ENCODE assay signal across 13 cellular contexts in the genomic region with DNA sequence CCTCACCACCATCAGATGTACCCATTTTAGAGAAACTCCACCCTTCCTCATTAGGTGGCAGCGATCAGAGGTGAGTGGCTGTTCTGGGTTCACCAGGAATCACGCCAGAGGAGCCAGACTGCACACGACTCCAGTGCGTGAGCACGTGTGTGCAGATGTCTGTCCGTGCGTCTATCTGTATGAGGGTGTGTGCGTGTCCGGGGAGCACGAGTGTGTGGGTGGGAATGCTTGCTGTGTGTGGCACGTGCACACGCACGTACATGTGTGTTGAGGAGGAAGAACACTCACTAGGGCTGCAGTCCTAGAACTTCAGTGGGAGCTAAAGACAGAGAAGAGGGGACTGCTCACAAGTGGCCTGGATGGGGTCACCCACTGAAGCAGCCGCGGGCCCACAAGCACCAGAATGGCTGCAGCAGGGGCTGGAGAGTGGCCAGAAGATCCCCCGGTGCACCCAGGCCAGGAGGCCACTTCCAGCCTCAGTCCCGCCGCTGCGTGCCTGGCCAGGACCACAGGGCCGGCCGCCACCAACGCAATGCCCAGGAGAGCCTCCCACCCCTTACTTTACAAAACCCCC.
"Had no signal": no experiment of that assay in that cellular context is flagged by ENCODE, and none has a peak within 500 bp of the region (broad histone marks: within the 10 kb centered on the region; RNA-seq: fewer than 3 reads in every experiment).

No MANE protein-coding gene starts in this region.

- H3K27ac ChIP-seq: coronary artery, epithelial cell of prostate, hepatocyte had no signal

- ATAC-seq: activated CD8-positive, alpha-beta memory T cell treated with anti-CD3 and anti-CD28 coated beads, Interleukin-2, amount 10 ng/mL, durations not matched to agents 7 days and 5 days; stimulated activated effector memory CD8-positive, alpha-beta T cell treated with anti-CD3 and anti-CD28 coated beads, Interleukin-12 subunit alpha, Interleukin-12 subunit beta, amount 100 ng/mL, for 72 hours had no signal

- H3K9me3 Mint-ChIP-seq: stimulated activated effector memory CD8-positive, alpha-beta T cell treated with anti-CD3 and anti-CD28 coated beads, Interleukin-12 subunit alpha, Interleukin-12 subunit beta, amount 100 ng/mL, for 72 hours had no signal

- DNase-seq: activated CD4-positive, alpha-beta T cell treated with anti-CD3 and anti-CD28 coated beads for 1 hour; activated CD4-positive, alpha-beta T cell treated with anti-CD3 and anti-CD28 coated beads, Interleukin-2, amount 50 U/mL, for 48 hours; activated CD8-positive, alpha-beta memory T cell treated with anti-CD3 and anti-CD28 coated beads, Interleukin-2, amount 10 ng/mL, durations not matched to agents 7 days and 5 days; activated T-cell treated with anti-CD3 and anti-CD28 coated beads, Interleukin-2, amount 50 U/mL, for 48 hours; caudate nucleus; effector CD4-positive, alpha-beta T cell; T-helper 9 cell; transverse colon had no signal

- H3K36me3 Mint-ChIP-seq: stimulated activated effector memory CD8-positive, alpha-beta T cell treated with anti-CD3 and anti-CD28 coated beads, Interleukin-12 subunit alpha, Interleukin-12 subunit beta, amount 100 ng/mL, for 72 hours had no signal

- H3K27ac Mint-ChIP-seq: activated CD8-positive, alpha-beta memory T cell treated with anti-CD3 and anti-CD28 coated beads, Interleukin-2, amount 10 ng/mL, durations not matched to agents 7 days and 5 days had no signal

- H3K27me3 Mint-ChIP-seq: activated CD8-positive, alpha-beta memory T cell treated with anti-CD3 and anti-CD28 coated beads, Interleukin-2, amount 10 ng/mL, durations not matched to agents 7 days and 5 days had no signal

- H3K4me3 Mint-ChIP-seq: activated CD8-positive, alpha-beta memory T cell treated with anti-CD3 and anti-CD28 coated beads, Interleukin-2, amount 10 ng/mL, durations not matched to agents 7 days and 5 days; stimulated activated effector memory CD8-positive, alpha-beta T cell treated with anti-CD3 and anti-CD28 coated beads, Interleukin-12 subunit alpha, Interleukin-12 subunit beta, amount 100 ng/mL, for 72 hours had no signal

- H3K27me3 ChIP-seq: hepatocyte, transverse colon had no signal

- H3K4me3 ChIP-seq: coronary artery, hepatocyte, smooth muscle cell, transverse colon had no signal

- H3K4me2 ChIP-seq: hepatocyte, smooth muscle cell had no signal

- H3K4me1 ChIP-seq: transverse colon had no signal

- H3K9me3 ChIP-seq: transverse colon had no signal

- H2AFZ ChIP-seq: hepatocyte had no signal
